ENCODE assay signal across 17 cellular contexts in the genomic region with DNA sequence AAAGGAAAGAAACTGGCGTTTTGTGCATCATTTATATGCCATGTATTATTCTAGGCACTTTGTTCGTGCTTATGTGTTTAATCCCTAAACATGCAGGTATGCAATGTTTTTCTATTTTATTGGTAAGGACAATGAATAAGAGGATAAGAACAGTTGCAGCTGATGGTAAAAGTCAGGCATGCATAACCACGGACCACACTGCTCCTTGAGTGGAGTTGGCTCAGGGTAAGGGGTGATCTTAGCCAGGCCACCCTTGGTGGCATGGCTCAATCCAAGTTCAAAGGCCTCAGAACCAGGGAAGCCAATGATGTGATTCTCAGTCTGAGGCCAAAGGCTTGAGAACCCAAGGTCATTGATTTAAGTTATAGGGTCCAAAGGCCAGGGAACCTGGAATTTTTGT.
"Had no signal": no experiment of that assay in that cellular context is flagged by ENCODE, and none has a peak within 500 bp of the region (broad histone marks: within the 10 kb centered on the region; RNA-seq: fewer than 3 reads in every experiment).

No MANE protein-coding gene starts in this region.

- H3K4me1 ChIP-seq: pancreas, transverse colon had no signal

- H3K4me3 ChIP-seq: lung, pancreas, transverse colon had no signal

- H3K27ac ChIP-seq: pancreas, transverse colon had no signal

- ATAC-seq: WTC11 had no signal

- H3K9me3 ChIP-seq: pancreas, transverse colon had no signal

- H3K36me3 ChIP-seq: pancreas, transverse colon had no signal

- H3K27me3 ChIP-seq: pancreas, transverse colon had no signal

- DNase-seq: activated CD4-positive, alpha-beta memory T cell treated with anti-CD3 and anti-CD28 coated beads, Interleukin-2, amount 10 ng/mL, durations not matched to agents 7 days and 5 days; activated CD4-positive, alpha-beta T cell treated with anti-CD3 and anti-CD28 coated beads for 4 hours; activated naive CD4-positive, alpha-beta T cell treated with anti-CD3 and anti-CD28 coated beads, Interleukin-2, amount 50 U/mL, for 16 hours; activated T-cell treated with anti-CD3 and anti-CD28 coated beads, Interleukin-2, amount 50 U/mL, for 24 hours; amniotic stem cell; central memory CD4-positive, alpha-beta T cell; effector CD8-positive, alpha-beta T cell; glutamatergic neuron; naive B cell; pancreas; stimulated activated CD4-positive, alpha-beta T cell treated with anti-CD3 and anti-CD28 coated beads, Interleukin-15, amount 100 ng/mL, for 24 hours; stimulated activated CD4-positive, alpha-beta T cell treated with anti-CD3 and anti-CD28 coated beads, Interleukin-4, amount 100 ng/mL, for 24 hours; stimulated activated naive CD4-positive, alpha-beta T cell; T-helper 2 cell; transverse colon had no signal
